In genomic region chr7:116213361-116214155, GRCh38 we compare ENCODE assay signal across 9 cellular contexts. TPM values are rescaled to one million over a fixed set of nuclear protein-coding genes. Genes with fewer than 3 reads are reported as not detected.
A peak's percentile ranks its signal among the peaks of the same experiment; 100 is the strongest.
DNase-seq lines count a peak whose midpoint lies in the region; ATAC-seq and TF ChIP-seq lines count a peak whose summit lies in the region.
"Had no signal": no experiment of that assay in that cellular context is flagged by ENCODE, and none has a peak within 500 bp of the region (broad histone marks: within the 10 kb centered on the region; RNA-seq: fewer than 3 reads in every experiment).

No MANE protein-coding gene starts in this region.

- POLR2A ChIA-PET in CD8-positive, alpha-beta memory T cell (lab: Charles Lee), result interaction anchor here (0.9 kb wide), 1 partner anchor 12 kb away, joined by 3 read pairs; no protein-coding TSS in a partner anchor
- POLR2A ChIA-PET in PC-9 (lab: Charles Lee; ENCODE audit: unreplicated experiment), result interaction anchor here (0.6 kb wide), 1 partner anchor 403 kb away, joined by 4 read pairs; no protein-coding TSS in a partner anchor

- no peak overlapping the region for H3K9ac ChIP-seq in rectal smooth muscle tissue (ENCODE audit: low read length)

- H3K27me3 Mint-ChIP-seq in CD8-positive, alpha-beta memory T cell, result no peaks in the 10 kb centered on the region

- no peaks in the 10 kb centered on the region for H3K9me2 ChIP-seq in PC-9 (ENCODE audit: insufficient read depth)

- H3K27ac Mint-ChIP-seq in CD8-positive, alpha-beta memory T cell, result peak overlapping the region; percentile 82 to 99 (median 97)

- no peak for TF ChIP-seq CTCF in PC-9 (conservative IDR thresholded peaks at IDR 0.05)

- H3K27ac ChIP-seq in CD8-positive, alpha-beta memory T cell (ENCODE audit: low read depth, low read length), result no peak overlapping the region
- H3K27ac ChIP-seq in PC-9 (peak overlapping the region; percentile 99), rectal smooth muscle tissue (ENCODE audit: low read depth, low read length) (peak overlapping the region; percentile 97)

- H4K20me1 ChIP-seq in PC-9 (ENCODE audit: insufficient read depth), result peaks cover 18% of the 10 kb centered on the region

- H3K4me1 Mint-ChIP-seq in CD8-positive, alpha-beta memory T cell, result peaks cover 68 to 86% (median 81%) of the 10 kb centered on the region in 3 donors

- no peaks in the 10 kb centered on the region for H3K27me3 ChIP-seq in CD8-positive, alpha-beta memory T cell (ENCODE audit: insufficient read depth, low read length, poor library complexity, severe bottlenecking)
- H3K27me3 ChIP-seq in PC-9 (ENCODE audit: insufficient read depth, low read depth), result no peaks in the 10 kb centered on the region
- no peaks in the 10 kb centered on the region for H3K27me3 ChIP-seq in rectal smooth muscle tissue (ENCODE audit: control insufficient read depth, insufficient read depth, low read length)

- intact Hi-C loops in PC-9 (cut with micrococcal nuclease; ENCODE audit: unreplicated experiment), result no loop called here

- peaks cover 49% of the 10 kb centered on the region for H3F3A ChIP-seq in PC-9 (ENCODE audit: insufficient read depth, low read depth)

- CTCF ChIA-PET in CD8-positive, alpha-beta memory T cell (lab: Charles Lee), result interaction anchor here (0.8 to 5.6 kb wide), 2 partner anchors 20 to 32 kb away, joined by 6 to 71 read pairs; no protein-coding TSS in a partner anchor
- CTCF ChIA-PET in PC-9 (lab: Charles Lee), result no interaction called here

- no peak for ATAC-seq in GM21576 (IDR thresholded peaks at IDR 0.05; ENCODE audit: unreplicated experiment)

- peaks cover 73% of the 10 kb centered on the region for H3K4me1 ChIP-seq in CD8-positive, alpha-beta memory T cell (ENCODE audit: insufficient read depth, low read length)
- peaks cover 66% of the 10 kb centered on the region for H3K4me1 ChIP-seq in PC-9 (replicated peaks; ENCODE audit: insufficient read depth)
- peaks cover 20% of the 10 kb centered on the region for H3K4me1 ChIP-seq in rectal smooth muscle tissue (ENCODE audit: control insufficient read depth, insufficient read depth, low read length)

- no peaks in the 10 kb centered on the region for H3K36me3 ChIP-seq in CD8-positive, alpha-beta memory T cell (ENCODE audit: insufficient read depth, low read length)
- H3K36me3 ChIP-seq in PC-9 (ENCODE audit: low read depth), result peaks cover 29% of the 10 kb centered on the region; the same call in 1 of the 2 replicates
- no peaks in the 10 kb centered on the region for H3K36me3 ChIP-seq in rectal smooth muscle tissue (ENCODE audit: control insufficient read depth, insufficient read depth, low read length)

- peak overlapping the region; percentile 10 for H3K4me3 ChIP-seq in CD8-positive, alpha-beta memory T cell (ENCODE audit: low read length)
- H3K4me3 ChIP-seq in PC-9, result peak overlapping the region; percentile 87; the same call in 1 of the 2 replicates
- H3K4me3 ChIP-seq in rectal smooth muscle tissue (ENCODE audit: low read length), result peak overlapping the region; percentile 96

- no TSS peak for BruUV-seq in PC-9 (replicated peaks; lab: Mats Ljungman, UMichigan)

- H3K4me2 ChIP-seq in PC-9, result peak overlapping the region; percentile 79

- H3K9me3 ChIP-seq in CD8-positive, alpha-beta memory T cell (ENCODE audit: low read length), result no peaks in the 10 kb centered on the region
- peaks cover 3% of the 10 kb centered on the region; the same call in 1 of the 2 replicates for H3K9me3 ChIP-seq in PC-9 (ENCODE audit: insufficient read depth, low read depth)

- H3K36me3 Mint-ChIP-seq in CD8-positive, alpha-beta memory T cell, result peaks cover 3 to 19% (median 6%) of the 10 kb centered on the region in 3 donors

- peaks cover 72% of the 10 kb centered on the region for H3K79me2 ChIP-seq in PC-9 (ENCODE audit: low read depth)

- no peak for DNase-seq in CD8-positive, alpha-beta memory T cell
- DNase-seq in PC-9, result no peak
- DNase-seq in dermis microvascular lymphatic vessel endothelial cell (ENCODE audit: low read depth in 2 of 2), result peak; percentile 56 to 88
- no peak for DNase-seq in DMS79 (lab: John Stamatoyannopoulos, UW)
- no peak for DNase-seq in NCI-H748 treated with DMSO at 0.1 percent for 48 hours (lab: John Stamatoyannopoulos, UW)
- no peak for DNase-seq in NCI-H146 treated with DMSO at 0.1 percent for 48 hours (lab: John Stamatoyannopoulos, UW; ENCODE audit: unreplicated experiment)
- DNase-seq: erythroblast had no signal

- H3K4me3 Mint-ChIP-seq in CD8-positive, alpha-beta memory T cell, result peak overlapping the region; percentile 91 to 99 (median 97)

- no peak overlapping the region for H2AFZ ChIP-seq in PC-9

- H3K9me3 Mint-ChIP-seq in CD8-positive, alpha-beta memory T cell, result no peaks in the 10 kb centered on the region

RNA-seq across cellular contexts. Expression of gene TES, which starts 3.2 kb away (rescaled TPM):
- total RNA-seq in CD8-positive, alpha-beta memory T cell, result 10 to 100 TPM; 58.4 to 59.0 TPM
- polyA plus RNA-seq in CD8-positive, alpha-beta memory T cell, result 193 TPM
- total RNA-seq in PC-9 (2021) (210 and 306 TPM in 2 replicates), dermis microvascular lymphatic vessel endothelial cell (89.5 and 90.5 TPM in 2 replicates)

Comparison
In these comparisons a context has a peak if more than half of its experiments do, and no peak if none do; other contexts are left out.
1. DNase-seq: peak in dermis microvascular lymphatic vessel endothelial cell (2 of 2); none in CD8-positive, alpha-beta memory T cell (0 of 5), PC-9 (0 of 2), DMS79 (single experiment), NCI-H748 treated with DMSO at 0.1 percent for 48 hours (single experiment) and NCI-H146 treated with DMSO at 0.1 percent for 48 hours (single experiment).
2. H3K4me3 ChIP-seq: peak in every context shown above with its lines; median percentile 96 in rectal smooth muscle tissue; 87 in PC-9; 10 in CD8-positive, alpha-beta memory T cell.